In the genomic region with DNA sequence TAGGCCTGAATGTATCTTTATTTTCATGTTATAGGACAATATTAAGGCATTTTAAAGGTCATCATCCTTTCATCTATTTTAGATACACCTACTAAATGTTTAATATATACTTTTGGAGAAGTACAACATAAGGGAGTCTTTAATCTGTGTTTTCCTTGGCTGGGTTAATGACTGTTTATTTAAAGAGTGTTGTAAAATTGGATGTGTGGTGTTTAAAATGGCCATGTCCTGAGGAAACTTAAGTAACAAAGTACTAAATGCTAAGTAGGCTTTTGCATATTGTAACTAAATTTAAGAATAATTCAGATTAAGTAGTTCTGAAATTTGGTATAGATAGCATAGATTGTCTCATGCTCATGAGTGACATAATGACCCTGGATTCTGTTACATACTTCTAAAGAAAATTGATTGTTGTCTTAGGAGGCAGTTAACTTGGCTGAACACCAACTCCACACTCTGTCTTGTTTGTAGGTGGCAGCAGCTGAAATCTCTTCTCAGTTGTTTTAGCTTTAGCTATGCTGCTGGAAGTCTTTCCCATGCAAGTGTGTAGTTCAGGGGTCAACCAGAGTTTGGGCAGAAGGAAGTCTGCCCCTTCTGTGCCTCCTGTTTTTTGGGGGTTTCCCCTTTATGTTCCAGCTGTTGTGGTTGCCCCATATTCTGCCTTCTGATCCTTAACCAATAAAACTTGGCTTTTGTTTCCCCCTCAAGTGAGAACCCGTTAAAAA, we compare ENCODE assay signal across 13 cellular contexts. TPM values are rescaled to one million over a fixed set of nuclear protein-coding genes. Genes with fewer than 3 reads are reported as not detected.
A peak's percentile ranks its signal among the peaks of the same experiment; 100 is the strongest.
DNase-seq lines count a peak whose midpoint lies in the region; ATAC-seq and TF ChIP-seq lines count a peak whose summit lies in the region.
"Had no signal": no experiment of that assay in that cellular context is flagged by ENCODE, and none has a peak within 500 bp of the region (broad histone marks: within the 10 kb centered on the region; RNA-seq: fewer than 3 reads in every experiment).

No MANE protein-coding gene starts in this region.

- H3K4me1 Mint-ChIP-seq in activated T-helper 17 cell treated with anti-CD3 and anti-CD28 coated beads, Interleukin-2, amount 50 U/mL, for 72 hours: peaks cover 32% of the 10 kb centered on the region
- H3K4me1 Mint-ChIP-seq in mesothelial cell of epicardium: peaks cover 12% of the 10 kb centered on the region

- H3K4me1 ChIP-seq in ACC112 (ENCODE audit: control insufficient read depth, insufficient read depth, low read length, unreplicated experiment): peaks cover 26% of the 10 kb centered on the region

- H3K27ac ChIP-seq in ACC112 (ENCODE audit: low read depth, low read length): peak overlapping the region; percentile 4; the same call in 1 of the 2 replicates

- H3K4me3 ChIP-seq in ACC112 (ENCODE audit: low read depth, low read length): no peak overlapping the region
- H3K4me3 ChIP-seq in Jurkat, Clone E6-1 (ENCODE audit: low read length): no peak overlapping the region

- H3K36me3 Mint-ChIP-seq in activated T-helper 17 cell treated with anti-CD3 and anti-CD28 coated beads, Interleukin-2, amount 50 U/mL, for 72 hours (ENCODE audit: low read depth): peaks cover 93% of the 10 kb centered on the region
- H3K36me3 Mint-ChIP-seq in mesothelial cell of epicardium: peaks cover 60% of the 10 kb centered on the region

- TF ChIP-seq CTCF in mesothelial cell of epicardium (IDR thresholded peaks at IDR 0.05; ENCODE audit: unreplicated experiment) (no peak), GM20000 (IDR thresholded peaks at IDR 0.05; ENCODE audit: extremely low read depth, missing control alignments) (no peak)

- H3K36me3 ChIP-seq in ACC112 (ENCODE audit: insufficient read depth, low read length): peaks cover 49% of the 10 kb centered on the region

- H3K4me3 Mint-ChIP-seq in activated T-helper 17 cell treated with anti-CD3 and anti-CD28 coated beads, Interleukin-2, amount 50 U/mL, for 72 hours: no peak overlapping the region
- H3K4me3 Mint-ChIP-seq in mesothelial cell of epicardium: no peak overlapping the region

- ATAC-seq in activated T-helper 17 cell treated with anti-CD3 and anti-CD28 coated beads, Interleukin-2, amount 50 U/mL, for 72 hours (replicated peaks): no peak
- ATAC-seq in GM18873 (IDR thresholded peaks at IDR 0.05; ENCODE audit: low FRiP score, unreplicated experiment): no peak

- peak overlapping the region; percentile 27 for H3K27ac Mint-ChIP-seq in activated T-helper 17 cell treated with anti-CD3 and anti-CD28 coated beads, Interleukin-2, amount 50 U/mL, for 72 hours
- peak overlapping the region; percentile 74 for H3K27ac Mint-ChIP-seq in mesothelial cell of epicardium

- no peaks in the 10 kb centered on the region for H3K27me3 Mint-ChIP-seq in activated T-helper 17 cell treated with anti-CD3 and anti-CD28 coated beads, Interleukin-2, amount 50 U/mL, for 72 hours
- no peaks in the 10 kb centered on the region for H3K27me3 Mint-ChIP-seq in mesothelial cell of epicardium (ENCODE audit: low read depth)

- H3K79me2 ChIP-seq in ACC112 (ENCODE audit: control insufficient read depth, insufficient read depth, low read length, unreplicated experiment): no peaks in the 10 kb centered on the region

- H3K9me3 Mint-ChIP-seq in activated T-helper 17 cell treated with anti-CD3 and anti-CD28 coated beads, Interleukin-2, amount 50 U/mL, for 72 hours: no peaks in the 10 kb centered on the region
- H3K9me3 Mint-ChIP-seq in mesothelial cell of epicardium: no peaks in the 10 kb centered on the region

- no peaks in the 10 kb centered on the region for H3K27me3 ChIP-seq in ACC112 (ENCODE audit: insufficient read depth, low read length)

- H2AFZ ChIP-seq in ACC112 (ENCODE audit: low read length, unreplicated experiment): no peak overlapping the region

- peak; percentile 33 for DNase-seq in Jurkat, Clone E6-1 (ENCODE audit: low read depth, low spot score)
- DNase-seq in mesothelial cell of epicardium (ENCODE audit: low spot score in 2 of 2, unreplicated experiment in 2 of 2) (no peak), GM20000 (ENCODE audit: low spot score) (no peak), HCEC 1CT (no peak), SIG-M5 treated with dmso at 0.1 percent for 504 hours (lab: John Stamatoyannopoulos, UW; ENCODE audit: unreplicated experiment) (no peak)
- DNase-seq: activated CD4-positive, alpha-beta T cell treated with anti-CD3 and anti-CD28 coated beads for 1 hour; activated naive CD4-positive, alpha-beta T cell; effector CD4-positive, alpha-beta T cell; NCI-H187; RPMI8226 had no signal

RNA-seq across cellular contexts. Expression of a gene that starts 29.2 kb away (rescaled TPM):
- 120 TPM for polyA plus RNA-seq in Jurkat, Clone E6-1 (2012; ENCODE audit: insufficient read depth, insufficient read length)
- total RNA-seq in activated T-helper 17 cell treated with anti-CD3 and anti-CD28 coated beads, Interleukin-2, amount 50 U/mL, for 72 hours: 100 to 1,000 TPM in 1 of 2 donors, 10 to 100 TPM in 1; 75.3 to 112 TPM
- total RNA-seq in mesothelial cell of epicardium: 58.3 to 61.5 TPM (median 61.4 TPM) in 3 replicates
